1 cellular context compared by ENCODE assay signal in genomic region chr6:87736809-87737540, GRCh38.
TF ChIP-seq lines count a peak whose summit lies in the region.

No MANE protein-coding gene starts in this region.

TF ChIP-seq in WTC11, 78 proteins besides CTCF, POLR2A, EP300 and RAD21 (continued from another document):
- TF ChIP-seq AFF4 (CRISPR knock-in tag; IDR thresholded peaks at IDR 0.05; ENCODE audit: borderline replicate concordance) (no peak), TEAD1 (CRISPR knock-in tag; IDR thresholded peaks at IDR 0.05) (no peak), RORB (CRISPR knock-in tag; IDR thresholded peaks at IDR 0.05) (no peak), ZNF671 (CRISPR knock-in tag; IDR thresholded peaks at IDR 0.05) (no peak), USF2 (CRISPR knock-in tag; IDR thresholded peaks at IDR 0.05) (no peak)
